In genomic region chr14:39175445-39176262, GRCh38 we compare ENCODE assay signal across 8 cellular contexts. TPM values are rescaled to one million over a fixed set of nuclear protein-coding genes. Genes with fewer than 3 reads are reported as not detected.
A peak's percentile ranks its signal among the peaks of the same experiment; 100 is the strongest.
DNase-seq lines count a peak whose midpoint lies in the region; ATAC-seq, FAIRE-seq and TF ChIP-seq lines count a peak whose summit lies in the region.

No MANE protein-coding gene starts in this region.

- H3K27me3 ChIP-seq in astrocyte (ENCODE audit: insufficient read depth, low read length), result no peaks in the 10 kb centered on the region

- no peak for FAIRE-seq in astrocyte (lab: Jason Lieb, UNC)

- H3K4me3 Mint-ChIP-seq in astrocyte (ENCODE audit: unreplicated experiment) (peak overlapping the region; percentile 99), immature natural killer cell (peak overlapping the region; percentile 97 to 100 (median 99))

- H3K4me3 ChIP-seq in astrocyte (ENCODE audit: insufficient read depth, low read depth, low read length), result peak overlapping the region; percentile 97

- H3K9me3 ChIP-seq in astrocyte (ENCODE audit: insufficient read depth, low read depth, low read length), result no peaks in the 10 kb centered on the region

- peak overlapping the region; percentile 99 for H3K9ac ChIP-seq in astrocyte (ENCODE audit: low read length)

- H3K27ac ChIP-seq in astrocyte (ENCODE audit: low read depth, low read length), result peak overlapping the region; percentile 96

- no peak for TF ChIP-seq CTCF in astrocyte (IDR thresholded peaks at IDR 0.05; ENCODE audit: insufficient read depth, low read depth, low read length)

- peaks cover 40% of the 10 kb centered on the region for H3K36me3 ChIP-seq in astrocyte (ENCODE audit: insufficient read depth, low read length)

- ATAC-seq in HG02798 (IDR thresholded peaks at IDR 0.05; ENCODE audit: poor library complexity, unreplicated experiment), result peak; percentile 12

- H3K9me3 Mint-ChIP-seq in astrocyte (ENCODE audit: unreplicated experiment) (no peaks in the 10 kb centered on the region), immature natural killer cell (no peaks in the 10 kb centered on the region)

- peak overlapping the region; percentile 93 for H3K4me2 ChIP-seq in astrocyte (ENCODE audit: low read length)

- H3K4me1 ChIP-seq in astrocyte (ENCODE audit: insufficient read depth, low read length), result peaks cover 17% of the 10 kb centered on the region

- peaks cover 55% of the 10 kb centered on the region for H3K79me2 ChIP-seq in astrocyte (ENCODE audit: insufficient read depth, low read length)

- H3K36me3 Mint-ChIP-seq in astrocyte (ENCODE audit: low read depth, unreplicated experiment), result peaks cover 13% of the 10 kb centered on the region
- peaks cover 15 to 26% (median 17%) of the 10 kb centered on the region in 3 donors for H3K36me3 Mint-ChIP-seq in immature natural killer cell

- peak in 3 of 4 experiments; percentile 21 to 50 (median 38) for DNase-seq in activated naive CD4-positive, alpha-beta T cell (lab: John Stamatoyannopoulos, UW)
- DNase-seq in activated naive CD4-positive, alpha-beta T cell treated with anti-CD3 and anti-CD28 coated beads, Interleukin-2, amount 50 U/mL, for 16 hours, result no peak
- peak; percentile 23 for DNase-seq in NCI-H774 (lab: John Stamatoyannopoulos, UW)
- DNase-seq in astrocyte (ENCODE audit: low read depth), result peak; percentile 23
- DNase-seq in immature natural killer cell, result no peak
- peak; percentile 2 for DNase-seq in stimulated activated CD4-positive, alpha-beta T cell treated with anti-CD3 and anti-CD28 coated beads, Interleukin-2, amount 100 ng/mL, for 4 hours (ENCODE audit: low read depth)
- no peak for DNase-seq in DMS153 (lab: John Stamatoyannopoulos, UW)

- H3K27me3 Mint-ChIP-seq in astrocyte (ENCODE audit: low read depth, unreplicated experiment), result no peaks in the 10 kb centered on the region
- peaks cover 11 to 19% (median 12%) of the 10 kb centered on the region in 3 donors for H3K27me3 Mint-ChIP-seq in immature natural killer cell (ENCODE audit: low read depth in 3 of 3)

- peak overlapping the region; percentile 77 for H2AFZ ChIP-seq in astrocyte (ENCODE audit: low read depth, low read length)

- H3K27ac Mint-ChIP-seq in astrocyte (ENCODE audit: unreplicated experiment) (peak overlapping the region; percentile 99), immature natural killer cell (peak overlapping the region; percentile 98 to 100 (median 99))

- H4K20me1 ChIP-seq in astrocyte (ENCODE audit: insufficient read depth, low read length), result peaks cover 33% of the 10 kb centered on the region

- H3K4me1 Mint-ChIP-seq in astrocyte (ENCODE audit: low read depth, unreplicated experiment), result peaks cover 16% of the 10 kb centered on the region
- peaks cover 39 to 50% of the 10 kb centered on the region in 2 donors for H3K4me1 Mint-ChIP-seq in immature natural killer cell

RNA-seq across cellular contexts. Expression of gene PNN, which starts 0.6 kb away (rescaled TPM):
- total RNA-seq in astrocyte, result 67.3 and 78.1 TPM in 2 replicates
- polyA plus RNA-seq in immature natural killer cell, result 10 to 100 TPM in 2 of 3 donors, 1 to 10 TPM in 1; 9.5 to 34.7 (median 17.1) TPM

RNA-seq across cellular contexts. Expression of gene TRAPPC6B, which starts 5.5 kb away (rescaled TPM):
- 28.9 and 35.2 TPM in 2 replicates for total RNA-seq in astrocyte
- 10 to 100 TPM; 11.2 to 19.0 (median 13.0) TPM for polyA plus RNA-seq in immature natural killer cell

RNA-seq across cellular contexts. Expression of gene MIA2, which starts 58.1 kb away (rescaled TPM):
- total RNA-seq in astrocyte, result 18.2 and 20.7 TPM in 2 replicates
- 10 to 100 TPM; 14.1 to 38.6 (median 27.6) TPM for polyA plus RNA-seq in immature natural killer cell

Comparison
In these comparisons a context has a peak if more than half of its experiments do, and no peak if none do; other contexts are left out.
1. DNase-seq: peak in activated naive CD4-positive, alpha-beta T cell (3 of 4), NCI-H774 (single experiment), astrocyte (single experiment) and stimulated activated CD4-positive, alpha-beta T cell treated with anti-CD3 and anti-CD28 coated beads, Interleukin-2, amount 100 ng/mL, for 4 hours (single experiment); none in activated naive CD4-positive, alpha-beta T cell treated with anti-CD3 and anti-CD28 coated beads, Interleukin-2, amount 50 U/mL, for 16 hours (single experiment), immature natural killer cell (0 of 3) and DMS153 (single experiment).